ENCODE assay signal across 9 cellular contexts in the genomic region with DNA sequence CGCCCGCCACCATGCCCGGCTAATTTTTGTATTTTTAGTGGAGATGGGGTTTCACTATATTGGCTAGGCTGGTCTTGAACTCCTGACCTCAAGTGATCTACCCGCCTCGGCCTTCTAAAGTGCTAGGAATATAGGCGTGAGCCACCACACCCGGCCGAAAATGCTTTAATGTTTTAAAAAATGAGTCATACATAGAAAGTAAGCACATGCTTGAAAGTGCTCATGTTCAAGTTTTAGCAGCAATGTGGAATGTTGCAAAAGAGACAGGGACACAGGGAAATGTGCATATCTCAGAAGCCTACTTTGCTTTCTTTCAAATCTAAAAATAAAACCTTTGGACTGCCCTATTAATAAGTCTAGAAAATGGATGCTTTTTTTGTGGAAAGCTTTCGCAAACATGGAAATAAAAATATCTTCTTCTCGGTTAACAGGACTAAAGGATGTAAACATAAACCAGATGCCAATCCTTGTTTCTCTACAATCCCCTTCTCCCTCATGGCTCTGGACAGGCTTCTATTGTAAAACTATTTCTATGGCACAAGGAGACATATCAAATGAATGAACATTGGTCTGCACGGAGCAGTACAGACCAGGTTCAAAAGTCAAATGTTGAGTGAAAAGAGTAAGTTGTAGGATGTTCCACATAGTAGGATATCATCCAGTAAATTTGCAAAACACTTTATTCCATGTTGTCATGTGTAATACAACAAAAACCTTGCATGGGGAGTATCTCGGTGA. TPM values are rescaled to one million over a fixed set of nuclear protein-coding genes. Genes with fewer than 3 reads are reported as not detected.
DNase-seq lines count a peak whose midpoint lies in the region; ATAC-seq and TF ChIP-seq lines count a peak whose summit lies in the region.
"Had no signal": no experiment of that assay in that cellular context is flagged by ENCODE, and none has a peak within 500 bp of the region (broad histone marks: within the 10 kb centered on the region; RNA-seq: fewer than 3 reads in every experiment).

No MANE protein-coding gene starts in this region.

- no peak for TF ChIP-seq CTCF in psoas muscle (IDR thresholded peaks at IDR 0.05)

- no peak overlapping the region for H3K27ac ChIP-seq in psoas muscle

- H3K4me3 ChIP-seq in psoas muscle: peak overlapping the region; percentile 9

- WGBS in psoas muscle, 3 donors: 41 to 55% (median 49%) methylated on average over 9 to 12 of the region's 12 CpGs

- H3K9me3 ChIP-seq in psoas muscle: no peaks in the 10 kb centered on the region

- intact Hi-C loops in psoas muscle (cut with DNase I): no loop called here

- H3K36me3 ChIP-seq in psoas muscle (ENCODE audit: insufficient read depth in 1 of 2, low read depth in 1 of 2): no peaks in the 10 kb centered on the region

- DNase-seq in GM03348 (ENCODE audit: low spot score) (peak; percentile 55), RPMI7951 (ENCODE audit: low read depth) (peak; percentile 53), psoas muscle (no peak), mesenteric fat pad (ENCODE audit: low spot score) (no peak), 8988T (no peak), NCI-H526 (lab: John Stamatoyannopoulos, UW) (no peak), hippocampal formation (lab: John Stamatoyannopoulos, UW) (no peak)
- DNase-seq: activated CD8-positive, alpha-beta memory T cell treated with anti-CD3 and anti-CD28 coated beads for 24 hours had no signal

- H3K27me3 ChIP-seq in psoas muscle (ENCODE audit: insufficient read depth in 3 of 3, low read length in 2 of 3): no peaks in the 10 kb centered on the region

- peak; percentile 71 for ATAC-seq in esophagus mucosa
- ATAC-seq in psoas muscle: peak in 3 of 4 donors; percentile 43 to 64 (median 47)

- H3K4me1 ChIP-seq in psoas muscle: peaks cover 7% of the 10 kb centered on the region

RNA-seq across cellular contexts. Expression of a gene that starts 15.0 kb away (rescaled TPM):
- total RNA-seq in RPMI7951 (2014; rRNA removed; shearing (Covaris generic)): 12.5 and 12.9 TPM in 2 replicates
- 25.1 TPM for total RNA-seq in esophagus mucosa
- 10 to 100 TPM; 27.6 to 46.9 (median 33.9) TPM for total RNA-seq in psoas muscle
- polyA plus RNA-seq in psoas muscle: 10 to 100 TPM; 33.5 to 54.4 (median 35.5) TPM
- total RNA-seq in mesenteric fat pad: 65.5 TPM

Comparison
In these comparisons a context has a peak if more than half of its experiments do, and no peak if none do; other contexts are left out.
1. DNase-seq: peak in GM03348 (single experiment) and RPMI7951 (single experiment); none in psoas muscle (0 of 2), mesenteric fat pad (single experiment), 8988T (single experiment), NCI-H526 (0 of 2) and hippocampal formation (0 of 2).